In the genomic region with DNA sequence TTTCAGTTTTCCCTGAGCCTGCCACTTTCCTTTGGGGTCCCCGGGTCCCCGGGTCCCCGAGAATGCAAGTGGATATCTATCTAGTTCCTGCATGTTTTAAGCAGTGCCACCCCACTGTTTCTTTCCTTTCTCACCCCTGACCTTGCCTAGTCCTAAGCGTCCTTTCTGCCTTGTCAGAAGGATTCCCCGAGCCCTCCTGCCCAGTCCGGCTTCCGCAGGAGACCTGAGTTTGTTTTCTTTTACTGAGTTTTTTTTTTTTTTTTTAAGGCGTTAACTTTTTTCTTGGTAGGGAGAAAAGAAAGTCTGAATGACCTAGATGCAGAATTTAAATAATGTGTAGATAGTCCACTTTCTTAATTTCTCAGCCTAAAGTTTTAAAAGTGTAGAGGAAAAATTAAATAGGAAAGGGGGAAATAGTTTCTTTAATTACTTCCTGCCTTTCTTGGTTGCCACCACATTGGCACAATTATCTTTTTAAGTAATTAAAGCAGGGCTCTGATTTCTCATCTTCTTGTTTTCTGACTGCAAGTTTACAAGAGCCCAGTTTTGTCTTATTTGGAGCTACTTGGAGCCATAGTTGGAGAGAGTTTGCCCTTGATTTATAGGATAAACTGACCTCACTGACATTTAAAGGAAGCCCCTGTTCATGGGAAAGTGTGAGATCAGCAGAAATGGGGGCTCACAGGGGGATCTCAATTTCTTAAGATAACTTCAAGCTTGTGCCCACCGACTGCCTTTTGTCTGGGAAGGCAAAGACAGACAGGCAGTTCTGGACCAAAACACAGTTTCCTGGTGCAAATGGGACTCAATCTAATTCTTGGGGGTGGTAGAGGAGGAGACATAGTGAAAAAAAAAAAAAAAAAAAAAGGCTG, we compare ENCODE assay signal across 11 cellular contexts. TPM values are rescaled to one million over a fixed set of nuclear protein-coding genes. Genes with fewer than 3 reads are reported as not detected.
DNase-seq lines count a peak whose midpoint lies in the region; FAIRE-seq and TF ChIP-seq lines count a peak whose summit lies in the region.
"Had no signal": no experiment of that assay in that cellular context is flagged by ENCODE, and none has a peak within 500 bp of the region (broad histone marks: within the 10 kb centered on the region; RNA-seq: fewer than 3 reads in every experiment).

No MANE protein-coding gene starts in this region.

- peak overlapping the region; percentile 17; the same call in 1 of the 2 replicates for H3K4me2 ChIP-seq in BLaER1

- CTCF ChIA-PET in CD8-positive, alpha-beta memory T cell (lab: Charles Lee): no interaction called here

- H3K27ac ChIP-seq in BLaER1: no peak overlapping the region
- H3K27ac ChIP-seq in CD8-positive, alpha-beta memory T cell (ENCODE audit: low read depth, low read length): no peak overlapping the region
- H3K27ac ChIP-seq in small intestine (ENCODE audit: low read depth in 1 of 2, low read length in 1 of 2): no peak overlapping the region
- H3K27ac ChIP-seq: ovary had no signal

- peaks cover 0 to 12% (median 3%) of the 10 kb centered on the region in 5 experiments for H3K9me3 Mint-ChIP-seq in brain
- no peaks in the 10 kb centered on the region for H3K9me3 Mint-ChIP-seq in nephron progenitor cell
- peaks cover 0 to 33% (median 14%) of the 10 kb centered on the region in 5 donors for H3K9me3 Mint-ChIP-seq in CD8-positive, alpha-beta memory T cell
- H3K9me3 Mint-ChIP-seq: activated T-helper 2 cell treated with anti-CD3 and anti-CD28 coated beads, Interferon-gamma antibody, Interleukin-2, Interleukin-4, amounts not matched to agents 10 μg/mL and 5 μg/mL and 100 μg/mL, durations not matched to agents 14 hours and 24 hours and 36 hours had no signal

- peaks cover 38% of the 10 kb centered on the region for H3K4me1 Mint-ChIP-seq in brain
- peaks cover 78% of the 10 kb centered on the region for H3K4me1 Mint-ChIP-seq in nephron progenitor cell
- peaks cover 18 to 40% (median 22%) of the 10 kb centered on the region in 3 donors for H3K4me1 Mint-ChIP-seq in CD8-positive, alpha-beta memory T cell

- H3K27ac Mint-ChIP-seq in brain (no peak overlapping the region), nephron progenitor cell (peak overlapping the region; percentile 73)
- no peak overlapping the region for H3K27ac Mint-ChIP-seq in CD8-positive, alpha-beta memory T cell
- H3K27ac Mint-ChIP-seq: activated T-helper 2 cell treated with anti-CD3 and anti-CD28 coated beads, Interferon-gamma antibody, Interleukin-2, Interleukin-4, amounts not matched to agents 10 μg/mL and 5 μg/mL and 100 μg/mL, durations not matched to agents 14 hours and 24 hours and 36 hours had no signal

- H3K27me3 ChIP-seq in BLaER1: peaks cover 30% of the 10 kb centered on the region
- peaks cover 29% of the 10 kb centered on the region for H3K27me3 ChIP-seq in CD8-positive, alpha-beta memory T cell (ENCODE audit: insufficient read depth, low read length, poor library complexity, severe bottlenecking)
- H3K27me3 ChIP-seq in small intestine (ENCODE audit: control insufficient read depth in 2 of 2, insufficient read depth in 2 of 2, low read length in 2 of 2): peaks cover 5 to 58% of the 10 kb centered on the region in 2 donors

- H3K27me3 Mint-ChIP-seq in brain (peaks cover 98% of the 10 kb centered on the region), nephron progenitor cell (ENCODE audit: low read depth, poor library complexity) (peaks cover 93% of the 10 kb centered on the region)
- H3K27me3 Mint-ChIP-seq in CD8-positive, alpha-beta memory T cell: peaks cover 57 to 76% of the 10 kb centered on the region in 2 donors

- POLR2A ChIA-PET in CD8-positive, alpha-beta memory T cell (lab: Charles Lee): no interaction called here

- H3K9me3 ChIP-seq in BLaER1 (peaks cover 32% of the 10 kb centered on the region), small intestine (ENCODE audit: control insufficient read depth, low read depth) (no peaks in the 10 kb centered on the region)
- no peaks in the 10 kb centered on the region for H3K9me3 ChIP-seq in CD8-positive, alpha-beta memory T cell (ENCODE audit: low read length)
- H3K9me3 ChIP-seq: ovary had no signal

- 5 to 11% (median 8%) methylated on average over 9 of the region's 9 CpGs for WGBS in small intestine, 3 donors

- H3K36me3 ChIP-seq in BLaER1: peaks cover 9% of the 10 kb centered on the region; the same call in 1 of the 2 replicates
- no peaks in the 10 kb centered on the region for H3K36me3 ChIP-seq in CD8-positive, alpha-beta memory T cell (ENCODE audit: insufficient read depth, low read length)
- H3K36me3 ChIP-seq in small intestine (ENCODE audit: control insufficient read depth in 2 of 2, insufficient read depth in 2 of 2, low read length in 2 of 2): no peaks in the 10 kb centered on the region
- H3K36me3 ChIP-seq: ovary had no signal

- no peak for FAIRE-seq in small intestine (lab: Jason Lieb, UNC)
- FAIRE-seq: endometrium had no signal

- H3K36me3 Mint-ChIP-seq in brain (no peaks in the 10 kb centered on the region), nephron progenitor cell (ENCODE audit: low read depth) (peaks cover 5% of the 10 kb centered on the region)
- peaks cover 0 to 4% (median 0%) of the 10 kb centered on the region in 3 donors for H3K36me3 Mint-ChIP-seq in CD8-positive, alpha-beta memory T cell

- H3K4me3 ChIP-seq in BLaER1 (no peak overlapping the region), small intestine (ENCODE audit: low read depth in 1 of 2, low read length in 2 of 2) (no peak overlapping the region)
- no peak overlapping the region for H3K4me3 ChIP-seq in CD8-positive, alpha-beta memory T cell (ENCODE audit: low read length)
- H3K4me3 ChIP-seq: ovary had no signal

- no peak overlapping the region for H3K9ac ChIP-seq in BLaER1

- H4K20me1 ChIP-seq in BLaER1: no peaks in the 10 kb centered on the region

- peak overlapping the region; percentile 46 to 90 (median 82) for H3K4me3 Mint-ChIP-seq in brain
- peak overlapping the region; percentile 87 for H3K4me3 Mint-ChIP-seq in nephron progenitor cell
- peak overlapping the region in 2 of 7 donors; percentile 23 to 35 for H3K4me3 Mint-ChIP-seq in CD8-positive, alpha-beta memory T cell

- H3K4me1 ChIP-seq in BLaER1 (peaks cover 29% of the 10 kb centered on the region), small intestine (ENCODE audit: control insufficient read depth in 2 of 2, insufficient read depth in 1 of 2, low read depth in 1 of 2, low read length in 1 of 2) (peaks cover 3 to 4% of the 10 kb centered on the region in 2 donors)
- H3K4me1 ChIP-seq in CD8-positive, alpha-beta memory T cell (ENCODE audit: insufficient read depth, low read length): peaks cover 7% of the 10 kb centered on the region

- DNase-seq in DMS79 treated with DMSO at 0.1 percent for 48 hours (lab: John Stamatoyannopoulos, UW): peak; percentile 90
- no peak for DNase-seq in nephron progenitor cell
- no peak for DNase-seq in CD8-positive, alpha-beta memory T cell
- no peak for DNase-seq in small intestine
- DNase-seq in islet precursor cell: no peak
- DNase-seq: NCI-H2029, ovary had no signal

- no peak for TF ChIP-seq CTCF in brain (conservative IDR thresholded peaks at IDR 0.05)
- TF ChIP-seq CTCF in nephron progenitor cell (IDR thresholded peaks at IDR 0.05): no peak

RNA-seq across cellular contexts. Expression of gene PAX9, which starts 2.9 kb away (rescaled TPM):
- polyA plus RNA-seq in brain (ENCODE audit: insufficient read depth, low read depth, low replicate concordance): 2.8 TPM
- not detected for total RNA-seq in CD8-positive, alpha-beta memory T cell
- not detected for polyA plus RNA-seq in CD8-positive, alpha-beta memory T cell
- under 1 TPM in 1 of 3 donors, not detected in 2; 0.03 TPM for polyA plus RNA-seq in small intestine
- total RNA-seq: activated T-helper 2 cell treated with anti-CD3 and anti-CD28 coated beads, Interferon-gamma antibody, Interleukin-2, Interleukin-4, amounts not matched to agents 10 μg/mL and 5 μg/mL and 100 μg/mL, durations not matched to agents 14 hours and 24 hours and 36 hours; ovary had no signal
